Comparison of ENCODE assay signal across 1 cellular context in the genomic region with DNA sequence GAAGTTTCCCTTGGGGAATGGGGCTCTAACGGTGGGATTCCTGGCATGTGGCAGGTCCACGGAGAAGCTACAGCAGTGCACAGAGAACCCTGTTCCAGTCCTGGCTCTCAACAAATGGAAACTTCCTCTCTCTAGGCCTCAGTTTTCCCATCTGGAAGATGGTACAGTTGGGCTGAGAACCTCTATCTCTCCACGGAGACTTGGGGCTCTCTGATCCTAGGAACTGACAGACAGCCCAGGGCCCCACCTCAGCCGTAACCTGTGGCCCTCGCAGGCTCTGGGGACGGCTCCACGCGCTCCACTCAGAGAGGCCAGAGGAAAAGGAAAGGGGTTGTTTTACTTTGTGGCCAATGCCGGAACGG.
TF ChIP-seq lines count a peak whose summit lies in the region.

No MANE protein-coding gene starts in this region.

TF ChIP-seq in HepG2, 621 proteins besides CTCF, POLR2A, EP300 and RAD21 (continued from another document and continues in another):
- TF ChIP-seq, protein P1, sequence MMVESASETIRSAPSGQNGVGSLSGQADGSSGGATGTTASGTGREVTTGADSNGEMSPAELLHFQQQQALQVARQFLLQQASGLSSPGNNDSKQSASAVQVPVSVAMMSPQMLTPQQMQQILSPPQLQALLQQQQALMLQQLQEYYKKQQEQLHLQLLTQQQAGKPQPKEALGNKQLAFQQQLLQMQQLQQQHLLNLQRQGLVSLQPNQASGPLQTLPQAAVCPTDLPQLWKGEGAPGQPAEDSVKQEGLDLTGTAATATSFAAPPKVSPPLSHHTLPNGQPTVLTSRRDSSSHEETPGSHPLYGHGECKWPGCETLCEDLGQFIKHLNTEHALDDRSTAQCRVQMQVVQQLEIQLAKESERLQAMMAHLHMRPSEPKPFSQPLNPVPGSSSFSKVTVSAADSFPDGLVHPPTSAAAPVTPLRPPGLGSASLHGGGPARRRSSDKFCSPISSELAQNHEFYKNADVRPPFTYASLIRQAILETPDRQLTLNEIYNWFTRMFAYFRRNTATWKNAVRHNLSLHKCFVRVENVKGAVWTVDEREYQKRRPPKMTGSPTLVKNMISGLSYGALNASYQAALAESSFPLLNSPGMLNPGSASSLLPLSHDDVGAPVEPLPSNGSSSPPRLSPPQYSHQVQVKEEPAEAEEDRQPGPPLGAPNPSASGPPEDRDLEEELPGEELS (CRISPR knock-in tag; IDR thresholded peaks at IDR 0.05), result no peak
- TF ChIP-seq, protein P2, sequence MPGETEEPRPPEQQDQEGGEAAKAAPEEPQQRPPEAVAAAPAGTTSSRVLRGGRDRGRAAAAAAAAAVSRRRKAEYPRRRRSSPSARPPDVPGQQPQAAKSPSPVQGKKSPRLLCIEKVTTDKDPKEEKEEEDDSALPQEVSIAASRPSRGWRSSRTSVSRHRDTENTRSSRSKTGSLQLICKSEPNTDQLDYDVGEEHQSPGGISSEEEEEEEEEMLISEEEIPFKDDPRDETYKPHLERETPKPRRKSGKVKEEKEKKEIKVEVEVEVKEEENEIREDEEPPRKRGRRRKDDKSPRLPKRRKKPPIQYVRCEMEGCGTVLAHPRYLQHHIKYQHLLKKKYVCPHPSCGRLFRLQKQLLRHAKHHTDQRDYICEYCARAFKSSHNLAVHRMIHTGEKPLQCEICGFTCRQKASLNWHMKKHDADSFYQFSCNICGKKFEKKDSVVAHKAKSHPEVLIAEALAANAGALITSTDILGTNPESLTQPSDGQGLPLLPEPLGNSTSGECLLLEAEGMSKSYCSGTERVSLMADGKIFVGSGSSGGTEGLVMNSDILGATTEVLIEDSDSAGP (CRISPR knock-in tag; IDR thresholded peaks at IDR 0.05; ENCODE audit: borderline replicate concordance), result peak; percentile 0; the same call in 1 of the 2 replicates
- TF ChIP-seq ZNF616 (CRISPR knock-in tag; IDR thresholded peaks at IDR 0.05; ENCODE audit: low read depth), result no peak
- no peak for TF ChIP-seq ZNF121 (CRISPR knock-in tag; IDR thresholded peaks at IDR 0.05)
- TF ChIP-seq, protein P3, sequence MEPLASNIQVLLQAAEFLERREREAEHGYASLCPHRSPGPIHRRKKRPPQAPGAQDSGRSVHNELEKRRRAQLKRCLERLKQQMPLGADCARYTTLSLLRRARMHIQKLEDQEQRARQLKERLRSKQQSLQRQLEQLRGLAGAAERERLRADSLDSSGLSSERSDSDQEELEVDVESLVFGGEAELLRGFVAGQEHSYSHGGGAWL (CRISPR knock-in tag; IDR thresholded peaks at IDR 0.05), result no peak
- no peak for TF ChIP-seq SSRP1 (CRISPR knock-in tag; IDR thresholded peaks at IDR 0.05)
- TF ChIP-seq FOXA3 (CRISPR knock-in tag; IDR thresholded peaks at IDR 0.05), result no peak
- no peak for TF ChIP-seq REXO4 (CRISPR knock-in tag; IDR thresholded peaks at IDR 0.05; ENCODE audit: borderline replicate concordance)
- TF ChIP-seq ZBTB8A (CRISPR knock-in tag; IDR thresholded peaks at IDR 0.05; ENCODE audit: borderline replicate concordance, low read depth), result no peak
- TF ChIP-seq KDM5A (IDR thresholded peaks at IDR 0.05; ENCODE audit: borderline replicate concordance, low read length), result no peak
- TF ChIP-seq ZNF235 (CRISPR knock-in tag; IDR thresholded peaks at IDR 0.05; ENCODE audit: borderline replicate concordance), result no peak
- no peak for TF ChIP-seq ISL2 (CRISPR knock-in tag; IDR thresholded peaks at IDR 0.05)
- TF ChIP-seq, protein P4, sequence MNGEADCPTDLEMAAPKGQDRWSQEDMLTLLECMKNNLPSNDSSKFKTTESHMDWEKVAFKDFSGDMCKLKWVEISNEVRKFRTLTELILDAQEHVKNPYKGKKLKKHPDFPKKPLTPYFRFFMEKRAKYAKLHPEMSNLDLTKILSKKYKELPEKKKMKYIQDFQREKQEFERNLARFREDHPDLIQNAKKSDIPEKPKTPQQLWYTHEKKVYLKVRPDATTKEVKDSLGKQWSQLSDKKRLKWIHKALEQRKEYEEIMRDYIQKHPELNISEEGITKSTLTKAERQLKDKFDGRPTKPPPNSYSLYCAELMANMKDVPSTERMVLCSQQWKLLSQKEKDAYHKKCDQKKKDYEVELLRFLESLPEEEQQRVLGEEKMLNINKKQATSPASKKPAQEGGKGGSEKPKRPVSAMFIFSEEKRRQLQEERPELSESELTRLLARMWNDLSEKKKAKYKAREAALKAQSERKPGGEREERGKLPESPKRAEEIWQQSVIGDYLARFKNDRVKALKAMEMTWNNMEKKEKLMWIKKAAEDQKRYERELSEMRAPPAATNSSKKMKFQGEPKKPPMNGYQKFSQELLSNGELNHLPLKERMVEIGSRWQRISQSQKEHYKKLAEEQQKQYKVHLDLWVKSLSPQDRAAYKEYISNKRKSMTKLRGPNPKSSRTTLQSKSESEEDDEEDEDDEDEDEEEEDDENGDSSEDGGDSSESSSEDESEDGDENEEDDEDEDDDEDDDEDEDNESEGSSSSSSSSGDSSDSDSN (CRISPR knock-in tag; IDR thresholded peaks at IDR 0.05), result no peak
- TF ChIP-seq ZMYM3 (CRISPR knock-in tag; IDR thresholded peaks at IDR 0.05), result peak; percentile 93
- TF ChIP-seq ZNF75D (CRISPR knock-in tag; IDR thresholded peaks at IDR 0.05; ENCODE audit: borderline replicate concordance), result no peak
- TF ChIP-seq ARHGAP35 (CRISPR knock-in tag; IDR thresholded peaks at IDR 0.05; ENCODE audit: borderline replicate concordance), result no peak
- no peak for TF ChIP-seq ZNF672 (CRISPR knock-in tag; IDR thresholded peaks at IDR 0.05)
- TF ChIP-seq ZKSCAN1 (IDR thresholded peaks at IDR 0.05; ENCODE audit: low read length), result no peak
- no peak for TF ChIP-seq ZNF605 (CRISPR knock-in tag; IDR thresholded peaks at IDR 0.05)
- no peak for TF ChIP-seq PCBP1 (IDR thresholded peaks at IDR 0.05; ENCODE audit: borderline replicate concordance, low read depth, low read length)
- no peak for TF ChIP-seq PAWR (CRISPR knock-in tag; IDR thresholded peaks at IDR 0.05; ENCODE audit: borderline replicate concordance)
- no peak for TF ChIP-seq ZNF607 (CRISPR knock-in tag; IDR thresholded peaks at IDR 0.05; ENCODE audit: borderline replicate concordance)
- no peak for TF ChIP-seq SPEN (CRISPR knock-in tag; IDR thresholded peaks at IDR 0.05; ENCODE audit: low read depth)
- no peak for TF ChIP-seq RERE (CRISPR knock-in tag; IDR thresholded peaks at IDR 0.05; ENCODE audit: low read depth)
- no peak for TF ChIP-seq MLXIP (CRISPR knock-in tag; IDR thresholded peaks at IDR 0.05; ENCODE audit: borderline replicate concordance)
- TF ChIP-seq, protein P5, sequence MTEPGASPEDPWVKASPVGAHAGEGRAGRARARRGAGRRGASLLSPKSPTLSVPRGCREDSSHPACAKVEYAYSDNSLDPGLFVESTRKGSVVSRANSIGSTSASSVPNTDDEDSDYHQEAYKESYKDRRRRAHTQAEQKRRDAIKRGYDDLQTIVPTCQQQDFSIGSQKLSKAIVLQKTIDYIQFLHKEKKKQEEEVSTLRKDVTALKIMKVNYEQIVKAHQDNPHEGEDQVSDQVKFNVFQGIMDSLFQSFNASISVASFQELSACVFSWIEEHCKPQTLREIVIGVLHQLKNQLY (CRISPR knock-in tag; IDR thresholded peaks at IDR 0.05), result no peak
- TF ChIP-seq, protein P6, sequence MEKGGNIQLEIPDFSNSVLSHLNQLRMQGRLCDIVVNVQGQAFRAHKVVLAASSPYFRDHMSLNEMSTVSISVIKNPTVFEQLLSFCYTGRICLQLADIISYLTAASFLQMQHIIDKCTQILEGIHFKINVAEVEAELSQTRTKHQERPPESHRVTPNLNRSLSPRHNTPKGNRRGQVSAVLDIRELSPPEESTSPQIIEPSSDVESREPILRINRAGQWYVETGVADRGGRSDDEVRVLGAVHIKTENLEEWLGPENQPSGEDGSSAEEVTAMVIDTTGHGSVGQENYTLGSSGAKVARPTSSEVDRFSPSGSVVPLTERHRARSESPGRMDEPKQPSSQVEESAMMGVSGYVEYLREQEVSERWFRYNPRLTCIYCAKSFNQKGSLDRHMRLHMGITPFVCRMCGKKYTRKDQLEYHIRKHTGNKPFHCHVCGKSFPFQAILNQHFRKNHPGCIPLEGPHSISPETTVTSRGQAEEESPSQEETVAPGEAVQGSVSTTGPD (CRISPR knock-in tag; IDR thresholded peaks at IDR 0.05), result 0 out of 2 replicates have a peak, but pooled peaks have one; percentile 16
- no peak for TF ChIP-seq DDIT3 (CRISPR knock-in tag; IDR thresholded peaks at IDR 0.05)
- no peak for TF ChIP-seq CBFB (CRISPR knock-in tag; IDR thresholded peaks at IDR 0.05)
- TF ChIP-seq KDM2A (CRISPR knock-in tag; IDR thresholded peaks at IDR 0.05; ENCODE audit: borderline replicate concordance, low read depth), result 0 out of 2 replicates have a peak, but pooled peaks have one; percentile 9
- TF ChIP-seq MIER2 (CRISPR knock-in tag; IDR thresholded peaks at IDR 0.05), result no peak
- TF ChIP-seq RCOR2 (CRISPR knock-in tag; IDR thresholded peaks at IDR 0.05), result 0 out of 2 replicates have a peak, but pooled peaks have one; percentile 40
- no peak for TF ChIP-seq PRMT3 (CRISPR knock-in tag; IDR thresholded peaks at IDR 0.05; ENCODE audit: borderline replicate concordance, low read depth)
- TF ChIP-seq ZNF879 (CRISPR knock-in tag; IDR thresholded peaks at IDR 0.05), result no peak
- TF ChIP-seq HNF4G (IDR thresholded peaks at IDR 0.05; ENCODE audit: borderline replicate concordance, low read depth, low read length), result no peak
- TF ChIP-seq HNF4G (CRISPR knock-in tag; IDR thresholded peaks at IDR 0.05; ENCODE audit: borderline replicate concordance, low read depth), result no peak
- TF ChIP-seq KDM1A (CRISPR knock-in tag; IDR thresholded peaks at IDR 0.05), result peak; percentile 80
- no peak for TF ChIP-seq MEIS1 (CRISPR knock-in tag; IDR thresholded peaks at IDR 0.05; ENCODE audit: borderline replicate concordance)
- TF ChIP-seq, protein P7, sequence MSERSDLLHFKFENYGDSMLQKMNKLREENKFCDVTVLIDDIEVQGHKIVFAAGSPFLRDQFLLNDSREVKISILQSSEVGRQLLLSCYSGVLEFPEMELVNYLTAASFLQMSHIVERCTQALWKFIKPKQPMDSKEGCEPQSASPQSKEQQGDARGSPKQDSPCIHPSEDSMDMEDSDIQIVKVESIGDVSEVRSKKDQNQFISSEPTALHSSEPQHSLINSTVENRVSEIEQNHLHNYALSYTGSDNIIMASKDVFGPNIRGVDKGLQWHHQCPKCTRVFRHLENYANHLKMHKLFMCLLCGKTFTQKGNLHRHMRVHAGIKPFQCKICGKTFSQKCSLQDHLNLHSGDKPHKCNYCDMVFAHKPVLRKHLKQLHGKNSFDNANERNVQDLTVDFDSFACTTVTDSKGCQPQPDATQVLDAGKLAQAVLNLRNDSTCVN (CRISPR knock-in tag; IDR thresholded peaks at IDR 0.05; ENCODE audit: borderline replicate concordance), result no peak
- no peak for TF ChIP-seq FOXC1 (CRISPR knock-in tag; IDR thresholded peaks at IDR 0.05; ENCODE audit: borderline replicate concordance)
- TF ChIP-seq XBP1 (CRISPR knock-in tag; IDR thresholded peaks at IDR 0.05), result no peak
- no peak for TF ChIP-seq NCOA2 (CRISPR knock-in tag; IDR thresholded peaks at IDR 0.05)
- TF ChIP-seq ERF (CRISPR knock-in tag; IDR thresholded peaks at IDR 0.05), result no peak
- TF ChIP-seq MLLT10 (CRISPR knock-in tag; IDR thresholded peaks at IDR 0.05), result no peak
